1 cellular context compared by ENCODE assay signal in genomic region chr7:155225516-155225915, GRCh38.
TF ChIP-seq lines count a peak whose summit lies in the region.

No MANE protein-coding gene starts in this region.

TF ChIP-seq in H1, 55 proteins besides CTCF, POLR2A, EP300 and RAD21 (continued from another document):
- TF ChIP-seq, protein P1, sequence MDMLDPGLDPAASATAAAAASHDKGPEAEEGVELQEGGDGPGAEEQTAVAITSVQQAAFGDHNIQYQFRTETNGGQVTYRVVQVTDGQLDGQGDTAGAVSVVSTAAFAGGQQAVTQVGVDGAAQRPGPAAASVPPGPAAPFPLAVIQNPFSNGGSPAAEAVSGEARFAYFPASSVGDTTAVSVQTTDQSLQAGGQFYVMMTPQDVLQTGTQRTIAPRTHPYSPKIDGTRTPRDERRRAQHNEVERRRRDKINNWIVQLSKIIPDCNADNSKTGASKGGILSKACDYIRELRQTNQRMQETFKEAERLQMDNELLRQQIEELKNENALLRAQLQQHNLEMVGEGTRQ (IDR thresholded peaks at IDR 0.05; ENCODE audit: low read length), result no peak
- no peak for TF ChIP-seq JUN (IDR thresholded peaks at IDR 0.05; ENCODE audit: low read depth, low read length)
- no peak for TF ChIP-seq SUZ12 (IDR thresholded peaks at IDR 0.05; ENCODE audit: low read length)
- no peak for TF ChIP-seq CEBPB (IDR thresholded peaks at IDR 0.05; ENCODE audit: low read depth, low read length)
- no peak for TF ChIP-seq CBX5 (IDR thresholded peaks at IDR 0.05; ENCODE audit: low read depth, low read length)
- no peak for TF ChIP-seq KDM1A (IDR thresholded peaks at IDR 0.05; ENCODE audit: borderline replicate concordance, low read length)
